Comparison of ENCODE assay signal across 8 cellular contexts in the genomic region with DNA sequence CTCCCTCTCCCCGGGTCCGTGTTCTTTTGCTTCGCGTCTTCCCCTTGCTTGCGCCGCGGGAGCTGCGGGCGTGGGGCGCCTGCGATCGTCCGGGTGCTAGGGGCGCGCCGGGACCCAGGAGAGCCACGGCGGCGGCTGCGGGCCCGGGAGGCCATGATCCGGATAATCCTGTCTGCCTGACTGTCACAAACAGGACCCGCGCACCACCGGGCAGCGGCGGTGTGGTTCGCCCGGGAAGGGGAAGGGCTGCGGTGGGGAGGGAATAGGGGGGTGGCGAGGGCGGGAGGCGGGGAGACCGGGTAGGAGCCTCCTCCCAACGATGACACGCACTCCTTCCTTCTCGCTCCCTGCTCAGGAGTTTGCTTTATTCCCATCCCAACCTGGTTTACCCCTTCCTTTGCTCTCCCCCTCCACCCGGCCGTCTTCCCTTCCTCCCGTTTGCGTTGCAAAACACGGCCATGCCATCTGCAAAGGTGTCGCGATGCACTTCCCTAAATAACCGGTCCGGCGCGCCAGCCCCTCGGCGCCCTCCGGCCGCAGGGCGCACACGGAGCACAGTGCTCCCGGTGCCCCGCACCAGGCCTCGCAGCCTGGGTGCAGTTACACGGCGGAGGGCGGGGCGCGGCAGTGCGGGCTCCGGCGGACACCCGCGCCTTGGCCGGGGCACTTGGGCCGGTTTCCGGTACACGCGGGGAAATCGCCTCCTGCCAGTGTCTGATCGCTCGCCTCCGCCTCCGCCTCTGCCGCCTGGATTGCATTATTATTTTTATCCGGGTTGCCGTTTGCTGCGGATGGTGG. TPM values are rescaled to one million over a fixed set of nuclear protein-coding genes. Genes with fewer than 3 reads are reported as not detected.
DNase-seq lines count a peak whose midpoint lies in the region; ATAC-seq and TF ChIP-seq lines count a peak whose summit lies in the region.

No MANE protein-coding gene starts in this region.

- no peaks in the 10 kb centered on the region for H3K27me3 ChIP-seq in CD4-positive, alpha-beta memory T cell (ENCODE audit: insufficient read depth, low read length)
- H3K27me3 ChIP-seq in naive thymus-derived CD4-positive, alpha-beta T cell (ENCODE audit: control insufficient read depth in 2 of 2, insufficient read depth in 2 of 2, low read length in 2 of 2): no peaks in the 10 kb centered on the region

- H3K9me3 Mint-ChIP-seq in CD4-positive, alpha-beta memory T cell: peaks cover 0 to 8% (median 0%) of the 10 kb centered on the region in 8 donors
- H3K9me3 Mint-ChIP-seq in activated T-helper 1 cell treated with anti-CD3 and anti-CD28 coated beads, Interleukin-12 subunit alpha, Interleukin-12 subunit beta, Interleukin-2, Interleukin-4 antibody, amounts not matched to agents 30 ng/mL and 10 ng/mL and 1 ng/mL, durations not matched to agents 14 hours and 24 hours and 36 hours: no peaks in the 10 kb centered on the region
- H3K9me3 Mint-ChIP-seq in naive thymus-derived CD4-positive, alpha-beta T cell: peaks cover 0 to 5% (median 0%) of the 10 kb centered on the region in 11 donors
- no peaks in the 10 kb centered on the region for H3K9me3 Mint-ChIP-seq in stimulated activated memory B cell treated with anti-CD40 and anti-IgM and Interleukin-4, amounts not matched to agents 10 μg/mL and 1 μg/mL and 100 μg/mL, for 72 hours

- DNase-seq in CD4-positive, alpha-beta memory T cell: peak; percentile 51 to 76 (median 63)
- DNase-seq in OCI-M1 (lab: John Stamatoyannopoulos, UW): peak; percentile 77
- peak; percentile 47 for DNase-seq in activated T-helper 1 cell treated with anti-CD3 and anti-CD28 coated beads, Interleukin-12 subunit alpha, Interleukin-12 subunit beta, Interleukin-2, Interleukin-4 antibody, amounts not matched to agents 30 ng/mL and 10 ng/mL and 1 ng/mL, durations not matched to agents 14 hours and 24 hours and 36 hours (ENCODE audit: low spot score)
- DNase-seq in fibroblast of mammary gland (ENCODE audit: low read depth): peak; percentile 76
- DNase-seq in naive thymus-derived CD4-positive, alpha-beta T cell: peak in 6 of 9 donors; percentile 34 to 73 (median 53)

- TF ChIP-seq CTCF in HEK293 (tag by site-specific recombination; IDR thresholded peaks at IDR 0.05): no peak; the same call in 1 of the 2 replicates
- TF ChIP-seq CTCF in fibroblast of mammary gland (conservative IDR thresholded peaks at IDR 0.05; ENCODE audit: control insufficient read depth, insufficient read depth, low read depth, low read length): no peak

- H3K4me1 ChIP-seq in CD4-positive, alpha-beta memory T cell (ENCODE audit: insufficient read depth, low read length): peaks cover 46% of the 10 kb centered on the region
- peaks cover 10% of the 10 kb centered on the region for H3K4me1 ChIP-seq in HEK293 (ENCODE audit: control insufficient read depth, insufficient read depth, low read length)
- peaks cover 33 to 35% of the 10 kb centered on the region in 2 donors for H3K4me1 ChIP-seq in naive thymus-derived CD4-positive, alpha-beta T cell (ENCODE audit: control insufficient read depth in 2 of 2, insufficient read depth in 2 of 2, low read length in 2 of 2)

- no peaks in the 10 kb centered on the region for H3K36me3 ChIP-seq in CD4-positive, alpha-beta memory T cell (ENCODE audit: insufficient read depth, low read length)
- no peaks in the 10 kb centered on the region for H3K36me3 ChIP-seq in HEK293 (ENCODE audit: control insufficient read depth in 2 of 2, insufficient read depth in 1 of 2, low read length in 2 of 2)
- peaks cover 0 to 17% (median 0%) of the 10 kb centered on the region in 3 experiments for H3K36me3 ChIP-seq in naive thymus-derived CD4-positive, alpha-beta T cell (ENCODE audit: control insufficient read depth in 2 of 3, insufficient read depth in 3 of 3, low read length in 3 of 3)

- H3K4me3 Mint-ChIP-seq in CD4-positive, alpha-beta memory T cell: peak overlapping the region; percentile 95 to 100 (median 99)
- H3K4me3 Mint-ChIP-seq in activated T-helper 1 cell treated with anti-CD3 and anti-CD28 coated beads, Interleukin-12 subunit alpha, Interleukin-12 subunit beta, Interleukin-2, Interleukin-4 antibody, amounts not matched to agents 30 ng/mL and 10 ng/mL and 1 ng/mL, durations not matched to agents 14 hours and 24 hours and 36 hours: peak overlapping the region; percentile 99
- peak overlapping the region; percentile 93 to 100 (median 98) for H3K4me3 Mint-ChIP-seq in naive thymus-derived CD4-positive, alpha-beta T cell
- H3K4me3 Mint-ChIP-seq in stimulated activated memory B cell treated with anti-CD40 and anti-IgM and Interleukin-4, amounts not matched to agents 10 μg/mL and 1 μg/mL and 100 μg/mL, for 72 hours: peak overlapping the region; percentile 99

- peak overlapping the region; percentile 96 to 100 (median 100) for H3K27ac Mint-ChIP-seq in CD4-positive, alpha-beta memory T cell
- peak overlapping the region; percentile 99 for H3K27ac Mint-ChIP-seq in activated T-helper 1 cell treated with anti-CD3 and anti-CD28 coated beads, Interleukin-12 subunit alpha, Interleukin-12 subunit beta, Interleukin-2, Interleukin-4 antibody, amounts not matched to agents 30 ng/mL and 10 ng/mL and 1 ng/mL, durations not matched to agents 14 hours and 24 hours and 36 hours
- peak overlapping the region; percentile 94 to 100 (median 99) for H3K27ac Mint-ChIP-seq in naive thymus-derived CD4-positive, alpha-beta T cell
- peak overlapping the region; percentile 94 for H3K27ac Mint-ChIP-seq in stimulated activated memory B cell treated with anti-CD40 and anti-IgM and Interleukin-4, amounts not matched to agents 10 μg/mL and 1 μg/mL and 100 μg/mL, for 72 hours

- POLR2A ChIA-PET in CD4-positive, alpha-beta memory T cell (lab: Charles Lee; ENCODE audit: partially characterized antibody): interaction anchor here (1.0 to 7.3 kb wide), 16 partner anchors 7 to 1510 kb away, joined by 3 to 174 read pairs (median 7); partner anchors contain the start of genes PUM3 and RFX3
- POLR2A ChIA-PET in HEK293 (lab: Yijun Ruan, JAX): interaction anchor here (1.0 to 1.5 kb wide), 2 partner anchors 22 to 78 kb away, joined by 3 read pairs; no protein-coding TSS in a partner anchor
- POLR2A ChIA-PET in naive thymus-derived CD4-positive, alpha-beta T cell (lab: Charles Lee): interaction anchor here (1.3 to 7.1 kb wide), 9 partner anchors 10 to 1510 kb away, joined by 3 to 98 read pairs (median 5); partner anchors contain the start of genes PUM3 and RFX3

- H3K9me3 ChIP-seq in CD4-positive, alpha-beta memory T cell (ENCODE audit: control insufficient read depth in 1 of 2, low read length in 2 of 2): no peaks in the 10 kb centered on the region
- no peaks in the 10 kb centered on the region for H3K9me3 ChIP-seq in HEK293 (ENCODE audit: control insufficient read depth, insufficient read depth, low read depth, low read length)
- no peaks in the 10 kb centered on the region for H3K9me3 ChIP-seq in naive thymus-derived CD4-positive, alpha-beta T cell (ENCODE audit: control insufficient read depth in 2 of 3, low read length in 3 of 3)

- peaks cover 24 to 56% (median 37%) of the 10 kb centered on the region in 4 donors for H3K4me1 Mint-ChIP-seq in CD4-positive, alpha-beta memory T cell
- peaks cover 61% of the 10 kb centered on the region for H3K4me1 Mint-ChIP-seq in activated T-helper 1 cell treated with anti-CD3 and anti-CD28 coated beads, Interleukin-12 subunit alpha, Interleukin-12 subunit beta, Interleukin-2, Interleukin-4 antibody, amounts not matched to agents 30 ng/mL and 10 ng/mL and 1 ng/mL, durations not matched to agents 14 hours and 24 hours and 36 hours (ENCODE audit: low read depth)
- H3K4me1 Mint-ChIP-seq in naive thymus-derived CD4-positive, alpha-beta T cell: peaks cover 30 to 61% (median 49%) of the 10 kb centered on the region in 7 donors
- H3K4me1 Mint-ChIP-seq in stimulated activated memory B cell treated with anti-CD40 and anti-IgM and Interleukin-4, amounts not matched to agents 10 μg/mL and 1 μg/mL and 100 μg/mL, for 72 hours: peaks cover 33% of the 10 kb centered on the region

- H3K27ac ChIP-seq in CD4-positive, alpha-beta memory T cell (ENCODE audit: low read depth, low read length): peak overlapping the region; percentile 92
- H3K27ac ChIP-seq in HEK293 (ENCODE audit: extremely low read depth, low read depth, low read length): peak overlapping the region; percentile 79
- peak overlapping the region; percentile 92 for H3K27ac ChIP-seq in naive thymus-derived CD4-positive, alpha-beta T cell (ENCODE audit: low read depth, low read length)

- peaks cover 0 to 29% of the 10 kb centered on the region in 2 donors for H3K36me3 Mint-ChIP-seq in CD4-positive, alpha-beta memory T cell
- peaks cover 2% of the 10 kb centered on the region for H3K36me3 Mint-ChIP-seq in activated T-helper 1 cell treated with anti-CD3 and anti-CD28 coated beads, Interleukin-12 subunit alpha, Interleukin-12 subunit beta, Interleukin-2, Interleukin-4 antibody, amounts not matched to agents 30 ng/mL and 10 ng/mL and 1 ng/mL, durations not matched to agents 14 hours and 24 hours and 36 hours (ENCODE audit: low read depth)
- peaks cover 0 to 11% (median 0%) of the 10 kb centered on the region in 5 donors for H3K36me3 Mint-ChIP-seq in naive thymus-derived CD4-positive, alpha-beta T cell
- peaks cover under 1% of the 10 kb centered on the region for H3K36me3 Mint-ChIP-seq in stimulated activated memory B cell treated with anti-CD40 and anti-IgM and Interleukin-4, amounts not matched to agents 10 μg/mL and 1 μg/mL and 100 μg/mL, for 72 hours

- H3K4me3 ChIP-seq in CD4-positive, alpha-beta memory T cell (ENCODE audit: low read length in 2 of 2): peak overlapping the region; percentile 43 to 84
- peak overlapping the region; percentile 97 for H3K4me3 ChIP-seq in HEK293 (ENCODE audit: low read depth, low read length)
- peak overlapping the region; percentile 81 for H3K4me3 ChIP-seq in fibroblast of mammary gland (ENCODE audit: control insufficient read depth, low read depth, low read length)
- H3K4me3 ChIP-seq in naive thymus-derived CD4-positive, alpha-beta T cell (ENCODE audit: low read length): peak overlapping the region; percentile 98

- CTCF ChIA-PET in CD4-positive, alpha-beta memory T cell (lab: Charles Lee; ENCODE audit: partially characterized antibody): interaction anchor here (1.3 to 1.4 kb wide), 2 partner anchors 32 to 38 kb away, joined by 4 to 9 read pairs; no protein-coding TSS in a partner anchor
- CTCF ChIA-PET in HEK293 (lab: Yijun Ruan, JAX): no interaction called here
- CTCF ChIA-PET in naive thymus-derived CD4-positive, alpha-beta T cell (lab: Charles Lee): interaction anchor here (1.0 to 1.1 kb wide), 2 partner anchors 58 to 69 kb away, joined by 3 read pairs; no protein-coding TSS in a partner anchor

- intact Hi-C loops in CD4-positive, alpha-beta memory T cell (cut with micrococcal nuclease): loop anchor here (2.0 to 5.0 kb wide), 4 partner anchors 14 to 1511 kb away; partner anchors contain the start of genes PUM3 and RFX3
- intact Hi-C loops in activated T-helper 1 cell treated with anti-CD3 and anti-CD28 coated beads, Interleukin-12 subunit alpha, Interleukin-12 subunit beta, Interleukin-2, Interleukin-4 antibody, amounts not matched to agents 30 ng/mL and 10 ng/mL and 1 ng/mL, durations not matched to agents 14 hours and 24 hours and 36 hours (cut with micrococcal nuclease): loop anchor here (2.0 to 10.0 kb wide), 5 partner anchors 606 to 1744 kb away; partner anchors contain the start of gene VLDLR
- intact Hi-C loops in naive thymus-derived CD4-positive, alpha-beta T cell (cut with micrococcal nuclease): loop anchor here (5.0 kb wide), 3 partner anchors 74 to 1744 kb away; no protein-coding TSS in a partner anchor

- H3K27me3 Mint-ChIP-seq in CD4-positive, alpha-beta memory T cell: peaks cover 0 to 3% of the 10 kb centered on the region in 2 donors
- peaks cover 2% of the 10 kb centered on the region for H3K27me3 Mint-ChIP-seq in activated T-helper 1 cell treated with anti-CD3 and anti-CD28 coated beads, Interleukin-12 subunit alpha, Interleukin-12 subunit beta, Interleukin-2, Interleukin-4 antibody, amounts not matched to agents 30 ng/mL and 10 ng/mL and 1 ng/mL, durations not matched to agents 14 hours and 24 hours and 36 hours (ENCODE audit: insufficient read depth)
- peaks cover 0 to 13% (median 0%) of the 10 kb centered on the region in 5 donors for H3K27me3 Mint-ChIP-seq in naive thymus-derived CD4-positive, alpha-beta T cell
- peaks cover 3% of the 10 kb centered on the region for H3K27me3 Mint-ChIP-seq in stimulated activated memory B cell treated with anti-CD40 and anti-IgM and Interleukin-4, amounts not matched to agents 10 μg/mL and 1 μg/mL and 100 μg/mL, for 72 hours

- no peak for ATAC-seq in naive thymus-derived CD4-positive, alpha-beta T cell
- ATAC-seq in stimulated activated memory B cell treated with anti-CD40 and anti-IgM and Interleukin-4, amounts not matched to agents 10 μg/mL and 1 μg/mL and 100 μg/mL, for 72 hours: peak; percentile 32
- ATAC-seq in HG03039 (IDR thresholded peaks at IDR 0.05; ENCODE audit: unreplicated experiment): no peak

RNA-seq across cellular contexts. Expression of gene SMARCA2, which starts 1.5 kb away (rescaled TPM):
- total RNA-seq in CD4-positive, alpha-beta memory T cell: 100 to 1,000 TPM; 227 to 245 TPM
- 10 to 100 TPM; 18.5 to 57.4 TPM for polyA plus RNA-seq in CD4-positive, alpha-beta memory T cell
- total RNA-seq in activated T-helper 1 cell treated with anti-CD3 and anti-CD28 coated beads, Interleukin-12 subunit alpha, Interleukin-12 subunit beta, Interleukin-2, Interleukin-4 antibody, amounts not matched to agents 30 ng/mL and 10 ng/mL and 1 ng/mL, durations not matched to agents 14 hours and 24 hours and 36 hours: 105 and 108 TPM in 2 replicates
- total RNA-seq in naive thymus-derived CD4-positive, alpha-beta T cell: 100 to 1,000 TPM; 233 to 294 (median 258) TPM
- polyA plus RNA-seq in naive thymus-derived CD4-positive, alpha-beta T cell: 10 to 100 TPM; 37.1 to 52.7 TPM
